12 cellular contexts compared by ENCODE assay signal in genomic region chr4:87589531-87589930, GRCh38. TPM values are rescaled to one million over a fixed set of nuclear protein-coding genes. Genes with fewer than 3 reads are reported as not detected.
A peak's percentile ranks its signal among the peaks of the same experiment; 100 is the strongest.
DNase-seq lines count a peak whose midpoint lies in the region; ATAC-seq and TF ChIP-seq lines count a peak whose summit lies in the region.
"Had no signal": no experiment of that assay in that cellular context is flagged by ENCODE, and none has a peak within 500 bp of the region (broad histone marks: within the 10 kb centered on the region; RNA-seq: fewer than 3 reads in every experiment).

No MANE protein-coding gene starts in this region.

- ATAC-seq in SK-N-SH treated with all-trans-retinoic acid at 6 μM for 48 hours: peak; percentile 95
- peak; percentile 94 for ATAC-seq in sciatic nerve

- intact Hi-C loops in sciatic nerve (cut with DNase I): no loop called here

- DNase-seq in GM04504 (ENCODE audit: low read depth): peak; percentile 80
- peak; percentile 40 for DNase-seq in foreskin melanocyte
- no peak for DNase-seq in sciatic nerve (ENCODE audit: low spot score)
- DNase-seq in NCI-H1092 treated with DMSO at 0.1 percent for 48 hours (lab: John Stamatoyannopoulos, UW): no peak
- no peak for DNase-seq in LoVo (ENCODE audit: low spot score)
- no peak for DNase-seq in NCI-H1105 treated with DMSO at 0.1 percent for 48 hours (lab: John Stamatoyannopoulos, UW)
- DNase-seq in NOMO-1 (lab: John Stamatoyannopoulos, UW; ENCODE audit: unreplicated experiment in 2 of 2): no peak
- DNase-seq: activated CD4-positive, alpha-beta T cell treated with anti-CD3 and anti-CD28 coated beads for 4 hours; activated naive CD8-positive, alpha-beta T cell treated with anti-CD3 and anti-CD28 coated beads, Interleukin-2, amount 10 ng/mL, durations not matched to agents 7 days and 5 days; DMS79 had no signal

TF ChIP-seq in SK-N-SH treated with all-trans-retinoic acid at 6 μM for 48 hours, 23 proteins besides CTCF, POLR2A, EP300 and RAD21:
- TF ChIP-seq ZC3H10 (CRISPR knock-in tag; IDR thresholded peaks at IDR 0.05): no peak
- peak; percentile 73 for TF ChIP-seq CREB5 (CRISPR knock-in tag; IDR thresholded peaks at IDR 0.05; ENCODE audit: low read depth)

RNA-seq across cellular contexts. Expression of gene DSPP, which starts 18.8 kb away (rescaled TPM):
- total RNA-seq in sciatic nerve: not detected
- total RNA-seq: activated naive CD8-positive, alpha-beta T cell treated with anti-CD3 and anti-CD28 coated beads, Interleukin-2, amount 10 ng/mL, durations not matched to agents 7 days and 5 days; posterior vena cava had no signal

Comparison
In these comparisons a context has a peak if more than half of its experiments do, and no peak if none do; other contexts are left out.
1. DNase-seq: peak in GM04504 (single experiment) and foreskin melanocyte (single experiment); none in sciatic nerve (single experiment), NCI-H1092 treated with DMSO at 0.1 percent for 48 hours (single experiment), LoVo (single experiment), NCI-H1105 treated with DMSO at 0.1 percent for 48 hours (single experiment) and NOMO-1 (0 of 2).